ENCODE assay signal across 31 cellular contexts in the genomic region with DNA sequence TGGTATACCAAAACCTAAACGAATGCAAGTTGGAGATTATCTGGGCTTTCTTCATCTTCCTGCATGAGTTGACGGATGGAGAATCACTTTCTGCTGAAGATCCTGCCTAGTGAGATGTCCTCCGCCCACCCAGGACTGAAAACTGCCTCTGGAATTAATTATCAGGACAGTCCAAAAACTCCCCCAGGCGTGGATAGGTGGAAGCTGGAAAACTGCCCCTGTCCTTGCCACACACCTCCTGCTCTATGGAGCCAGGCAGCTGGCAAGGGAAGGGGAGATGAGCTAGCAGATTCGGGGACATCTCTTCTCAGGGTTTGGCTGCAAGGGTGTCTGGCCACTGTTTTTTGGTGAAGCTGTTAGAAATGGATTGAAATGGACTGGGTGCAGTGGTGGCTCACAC.
"Had no signal": no experiment of that assay in that cellular context is flagged by ENCODE, and none has a peak within 500 bp of the region (broad histone marks: within the 10 kb centered on the region; RNA-seq: fewer than 3 reads in every experiment).

No MANE protein-coding gene starts in this region.

- H3K27ac ChIP-seq: Peyer's patch, WERI-Rb-1 had no signal

- H3K4me1 ChIP-seq: Peyer's patch had no signal

- DNase-seq: activated CD4-positive, alpha-beta memory T cell treated with anti-CD3 and anti-CD28 coated beads, Interleukin-2, amount 10 ng/mL, durations not matched to agents 7 days and 5 days; activated CD4-positive, alpha-beta T cell treated with anti-CD3 and anti-CD28 coated beads for 1 hour; activated CD4-positive, alpha-beta T cell treated with anti-CD3 and anti-CD28 coated beads for 48 hours; activated CD4-positive, CD25-positive, alpha-beta regulatory T cell; activated CD8-positive, alpha-beta memory T cell treated with anti-CD3 and anti-CD28 coated beads for 24 hours; activated CD8-positive, alpha-beta memory T cell treated with anti-CD3 and anti-CD28 coated beads, Interleukin-2, amount 10 ng/mL, durations not matched to agents 7 days and 5 days; activated CD8-positive, alpha-beta memory T cell treated with anti-CD3 and anti-CD28 coated beads, Interleukin-2, amount 50 U/mL, for 48 hours; activated effector memory CD4-positive, alpha-beta T cell treated with Interleukin-2 at 50 U/mL for 16 hours; activated naive CD4-positive, alpha-beta T cell treated with anti-CD3 and anti-CD28 coated beads, Interleukin-2, amount 10 ng/mL, durations not matched to agents 7 days and 5 days; activated naive CD8-positive, alpha-beta T cell treated with anti-CD3 and anti-CD28 coated beads, Interleukin-2, amount 50 U/mL, for 24 hours; activated T-cell treated with anti-CD3 and anti-CD28 coated beads, Interleukin-2, amount 50 U/mL, for 48 hours; caudate nucleus; cerebellar nuclear complex; Karpas-422; KBM-7; NCI-H1105; NCI-H1417 treated with DMSO at 0.1 percent for 48 hours; NCI-H1930; NCI-H2081 treated with DMSO at 0.1 percent for 48 hours; NCI-H226; NCI-H524; NCI-H69; NCI-H82; NK-92 treated with Interleukin-12 subunit alpha and Interleukin-12 subunit beta, amount 100 ng/mL, for 24 hours; PC-3; Peyer's patch; RPMI8226; SHP77 treated with DMSO at 0.1 percent for 48 hours; T1000; WERI-Rb-1 had no signal

- FAIRE-seq: bronchial epithelial cell had no signal

- H3K4me3 ChIP-seq: Peyer's patch had no signal

- H3K27me3 ChIP-seq: Peyer's patch had no signal

- H3K9me3 ChIP-seq: Peyer's patch had no signal

- H3K36me3 ChIP-seq: Peyer's patch had no signal

- ATAC-seq: activated CD8-positive, alpha-beta memory T cell treated with anti-CD3 and anti-CD28 coated beads, Interleukin-2, amount 10 ng/mL, durations not matched to agents 7 days and 5 days; activated naive CD8-positive, alpha-beta T cell treated with anti-CD3 and anti-CD28 coated beads, Interleukin-2, amount 50 U/mL, for 24 hours; PC-3 had no signal
